Comparison of ENCODE assay signal across 21 cellular contexts in the genomic region with DNA sequence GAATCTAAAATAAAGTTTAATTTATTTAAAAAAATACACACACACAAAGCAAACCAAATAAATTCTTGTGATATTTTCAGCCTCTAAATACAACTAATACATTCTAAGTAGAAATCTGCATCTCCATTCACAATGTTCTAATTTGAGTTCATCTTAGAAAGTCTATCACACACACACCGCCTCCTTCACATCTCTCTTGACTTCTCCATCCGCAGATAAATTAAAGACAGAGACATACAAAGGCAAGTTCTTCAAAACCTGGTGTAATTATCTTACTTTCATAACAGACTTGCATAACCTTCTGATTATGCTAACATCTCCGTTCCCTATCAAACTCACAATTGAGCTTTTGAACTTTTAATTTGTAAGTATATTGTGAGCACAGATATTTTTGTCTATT.
"Had no signal": no experiment of that assay in that cellular context is flagged by ENCODE, and none has a peak within 500 bp of the region (broad histone marks: within the 10 kb centered on the region; RNA-seq: fewer than 3 reads in every experiment).

No MANE protein-coding gene starts in this region.

- H3K27ac Mint-ChIP-seq: dendritic cell treated with granulocyte-macrophage colony-stimulating factor and Interleukin-4, amounts not matched to agents 40 ng/mL and 50 ng/mL, for 4 days; effector memory CD8-positive, alpha-beta T cell; endodermal cell had no signal

- H3K27me3 Mint-ChIP-seq: dendritic cell treated with granulocyte-macrophage colony-stimulating factor and Interleukin-4, amounts not matched to agents 40 ng/mL and 50 ng/mL, for 4 days; effector memory CD8-positive, alpha-beta T cell had no signal

- H3K4me1 Mint-ChIP-seq: endodermal cell had no signal

- H3K9me3 Mint-ChIP-seq: dendritic cell treated with granulocyte-macrophage colony-stimulating factor and Interleukin-4, amounts not matched to agents 40 ng/mL and 50 ng/mL, for 4 days; endodermal cell had no signal

- H3K4me3 Mint-ChIP-seq: dendritic cell treated with granulocyte-macrophage colony-stimulating factor and Interleukin-4, amounts not matched to agents 40 ng/mL and 50 ng/mL, for 4 days; effector memory CD8-positive, alpha-beta T cell; endodermal cell had no signal

- ATAC-seq: effector memory CD8-positive, alpha-beta T cell; esophagus mucosa; foreskin keratinocyte; gastrocnemius medialis; gastroesophageal sphincter; heart left ventricle; heart right ventricle had no signal

- DNase-seq: colonic mucosa; cortex of kidney; dermis blood vessel endothelial cell; dorsolateral prefrontal cortex; effector CD4-positive, alpha-beta T cell; effector CD8-positive, alpha-beta T cell; effector memory CD4-positive, alpha-beta T cell; effector memory CD8-positive, alpha-beta T cell; endodermal cell; erythroblast; esophagus squamous epithelium; foreskin fibroblast; foreskin keratinocyte; foreskin melanocyte; gastrocnemius medialis; glutamatergic neuron; heart left ventricle; heart right ventricle had no signal
